ENCODE assay signal across 8 cellular contexts in genomic region chrX:153928846-153929245, GRCh38. TPM values are rescaled to one million over a fixed set of nuclear protein-coding genes. Genes with fewer than 3 reads are reported as not detected.
DNase-seq lines count a peak whose midpoint lies in the region; ATAC-seq, FAIRE-seq and TF ChIP-seq lines count a peak whose summit lies in the region.

No MANE protein-coding gene starts in this region.

- H3K27me3 Mint-ChIP-seq in activated CD4-positive, alpha-beta T cell treated with anti-CD3 and anti-CD28 coated beads for 36 hours = no peaks in the 10 kb centered on the region

- H3K4me3 ChIP-seq in PC-3 (ENCODE audit: low read length) (peak overlapping the region; percentile 21; the same call in 1 of the 2 replicates), endothelial cell of umbilical vein (replicated peaks in 1 of 3; ENCODE audit: insufficient read depth in 1 of 3, low read depth in 1 of 3, low read length in 3 of 3) (no peak overlapping the region), spleen (peak overlapping the region in 6 of 8 donors; percentile 5 to 71 (median 38))

- ATAC-seq in activated CD4-positive, alpha-beta T cell treated with anti-CD3 and anti-CD28 coated beads for 36 hours = no peak
- ATAC-seq in PC-3 = no peak

- H3K27me3 ChIP-seq in PC-3 (ENCODE audit: low read length) = no peaks in the 10 kb centered on the region
- H3K27me3 ChIP-seq in endothelial cell of umbilical vein (ENCODE audit: control insufficient read depth in 2 of 2, insufficient read depth in 2 of 2, low read length in 2 of 2) = no peaks in the 10 kb centered on the region
- peaks cover 0 to 2% (median 0%) of the 10 kb centered on the region in 7 donors for H3K27me3 ChIP-seq in spleen (replicated peaks in 1 of 7)

- POLR2A ChIA-PET in activated CD4-positive, alpha-beta T cell treated with anti-CD3 and anti-CD28 coated beads for 36 hours (lab: Charles Lee) = interaction anchor here (1.0 kb wide), 1 partner anchor 38 kb away, joined by 3 read pairs; no protein-coding TSS in a partner anchor
- POLR2A ChIA-PET in PC-3 (lab: Charles Lee; ENCODE audit: unreplicated experiment) = interaction anchor here (0.5 to 0.6 kb wide), 2 partner anchors 10 to 18 kb away, joined by 3 to 29 read pairs; no protein-coding TSS in a partner anchor
- POLR2A ChIA-PET in endothelial cell of umbilical vein (lab: Charles Lee) = interaction anchor here (0.6 to 0.9 kb wide), 2 partner anchors 20 to 441 kb away, joined by 3 to 5 read pairs; no protein-coding TSS in a partner anchor

- H3K9me3 ChIP-seq in PC-3 (ENCODE audit: low read length) = no peaks in the 10 kb centered on the region
- no peaks in the 10 kb centered on the region for H3K9me3 ChIP-seq in endothelial cell of umbilical vein (replicated peaks; ENCODE audit: control insufficient read depth, insufficient read depth, low read length)
- H3K9me3 ChIP-seq in spleen = no peaks in the 10 kb centered on the region

- 23 to 57% (median 44%) methylated on average over 9 of the region's 9 CpGs for WGBS in spleen, 5 donors

- dilution Hi-C loops in endothelial cell of umbilical vein (cut with MboI; ENCODE audit: extremely low pct_ligation_motif_present, low sequenced_read_pairs) = no loop called here

- no peak for FAIRE-seq in endothelial cell of umbilical vein (lab: Jason Lieb, UNC)

- no peak overlapping the region for H3K9ac ChIP-seq in PC-3 (ENCODE audit: low read length)
- H3K9ac ChIP-seq in endothelial cell of umbilical vein (replicated peaks; ENCODE audit: extremely low read depth, insufficient read depth, low read length) = no peak overlapping the region

- H3K4me2 ChIP-seq in PC-3 (ENCODE audit: low read length) = peak overlapping the region; percentile 35; the same call in 1 of the 2 replicates
- no peak overlapping the region for H3K4me2 ChIP-seq in endothelial cell of umbilical vein (ENCODE audit: insufficient read depth, low read length)

- peaks cover 25% of the 10 kb centered on the region for H3K4me1 Mint-ChIP-seq in activated CD4-positive, alpha-beta T cell treated with anti-CD3 and anti-CD28 coated beads for 36 hours

- no peaks in the 10 kb centered on the region for H3K9me1 ChIP-seq in endothelial cell of umbilical vein (replicated peaks; ENCODE audit: control insufficient read depth, extremely low read depth, insufficient read depth, low read length)

- CTCF ChIA-PET in activated CD4-positive, alpha-beta T cell treated with anti-CD3 and anti-CD28 coated beads for 36 hours (lab: Charles Lee) = interaction anchor here (0.5 to 1.6 kb wide), 7 partner anchors 11 to 588 kb away, joined by 3 to 12 read pairs (median 3); partner anchors contain the start of genes PLXNB3, RENBP and SSR4
- CTCF ChIA-PET in PC-3 (lab: Charles Lee) (interaction anchor here (0.6 to 2.0 kb wide), 3 partner anchors 18 to 174 kb away, joined by 5 to 15 read pairs (median 7); no protein-coding TSS in a partner anchor), endothelial cell of umbilical vein (lab: Charles Lee) (interaction anchor here (9.0 kb wide), 1 partner anchor 20 kb away, joined by 253 read pairs; the partner anchor contains the start of gene RENBP)

- peak overlapping the region; percentile 81 for H3K27ac Mint-ChIP-seq in activated CD4-positive, alpha-beta T cell treated with anti-CD3 and anti-CD28 coated beads for 36 hours

- H3K36me3 Mint-ChIP-seq in activated CD4-positive, alpha-beta T cell treated with anti-CD3 and anti-CD28 coated beads for 36 hours (ENCODE audit: low read depth) = peaks cover 16% of the 10 kb centered on the region

- H3K9me3 Mint-ChIP-seq in activated CD4-positive, alpha-beta T cell treated with anti-CD3 and anti-CD28 coated beads for 36 hours (ENCODE audit: low read depth) = no peaks in the 10 kb centered on the region

- H4K20me1 ChIP-seq in PC-3 (ENCODE audit: low read length) = no peaks in the 10 kb centered on the region
- H4K20me1 ChIP-seq in endothelial cell of umbilical vein (replicated peaks; ENCODE audit: control insufficient read depth, extremely low read depth, insufficient read depth, low read length) = no peaks in the 10 kb centered on the region

- no peaks in the 10 kb centered on the region for H3F3A ChIP-seq in PC-3 (ENCODE audit: low read length, unreplicated experiment)

- peak overlapping the region; percentile 80 for H3K4me3 Mint-ChIP-seq in activated CD4-positive, alpha-beta T cell treated with anti-CD3 and anti-CD28 coated beads for 36 hours

- H2AFZ ChIP-seq in PC-3 (ENCODE audit: low read length) (no peak overlapping the region), endothelial cell of umbilical vein (ENCODE audit: low read depth, low read length) (no peak overlapping the region)

- H3K4me1 ChIP-seq in PC-3 (ENCODE audit: insufficient read depth, low read length) (peaks cover 26% of the 10 kb centered on the region), endothelial cell of umbilical vein (ENCODE audit: control insufficient read depth, extremely low read depth, insufficient read depth, low read length) (peaks cover 42% of the 10 kb centered on the region), spleen (peaks cover 18 to 85% (median 66%) of the 10 kb centered on the region in 6 donors)

- no TSS peak for BruUV-seq in PC-3 (replicated peaks; lab: Mats Ljungman, UMichigan)
- BruUV-seq in endothelial cell of umbilical vein (replicated peaks; lab: Mats Ljungman, UMichigan) = no TSS peak

- H3K79me2 ChIP-seq in PC-3 (ENCODE audit: low read length) (peaks cover 24% of the 10 kb centered on the region), endothelial cell of umbilical vein (ENCODE audit: control insufficient read depth, insufficient read depth, low read length) (peaks cover 23% of the 10 kb centered on the region)

- TF ChIP-seq CTCF in PC-3 (conservative IDR thresholded peaks at IDR 0.05; ENCODE audit: low read depth, low read length) = no peak
- no peak for TF ChIP-seq CTCF in endothelial cell of umbilical vein (IDR thresholded peaks at IDR 0.05; ENCODE audit: extremely low read depth in 1 of 2, insufficient read depth in 1 of 2, low read depth in 1 of 2, low read length in 2 of 2)
- no peak for TF ChIP-seq CTCF in spleen (IDR thresholded peaks at IDR 0.05 in 8 of 11, conservative IDR thresholded peaks at IDR 0.05 in 3 of 11)

- no peaks in the 10 kb centered on the region for H3K9me2 ChIP-seq in PC-3 (replicated peaks; ENCODE audit: low read length)

- TF ChIP-seq POLR2A in endothelial cell of umbilical vein (IDR thresholded peaks at IDR 0.05; ENCODE audit: low read depth, low read length) = no peak
- no peak for TF ChIP-seq POLR2A in spleen (IDR thresholded peaks at IDR 0.05)

- H3K27ac ChIP-seq in PC-3 (ENCODE audit: low read length) (no peak overlapping the region), endothelial cell of umbilical vein (ENCODE audit: insufficient read depth, low read depth, low read length) (peak overlapping the region; percentile 32), spleen (peak overlapping the region; percentile 51 to 99 (median 95))

- no peak for DNase-seq in activated CD4-positive, alpha-beta T cell treated with anti-CD3 and anti-CD28 coated beads for 36 hours
- DNase-seq in activated CD4-positive, alpha-beta T cell treated with anti-CD3 and anti-CD28 coated beads, Interleukin-2, amount 50 U/mL, for 4 hours = no peak
- DNase-seq in PC-3 = no peak
- DNase-seq in endothelial cell of umbilical vein (ENCODE audit: low read depth, low spot score) = no peak
- DNase-seq in spleen = peak; percentile 72
- DNase-seq in NCI-H526 (lab: John Stamatoyannopoulos, UW) = no peak
- DNase-seq in amniotic stem cell (lab: John Stamatoyannopoulos, UW) = no peak
- DNase-seq in NCI-H446 (lab: John Stamatoyannopoulos, UW) = no peak

- intact Hi-C loops in activated CD4-positive, alpha-beta T cell treated with anti-CD3 and anti-CD28 coated beads for 36 hours (cut with DNase I, micrococcal nuclease) = loop anchor here (1.0 to 10.0 kb wide), 13 partner anchors 18 to 834 kb away; partner anchors contain the start of genes IDH3G (in 2 of the 2), SSR4 (in 2 of the 2), ABCD1 (in 1 of the 2) and BCAP31 (in 1 of the 2)
- intact Hi-C loops in PC-3 (cut with micrococcal nuclease) (loop anchor here (2.0 to 5.0 kb wide), 3 partner anchors 18 to 167 kb away; partner anchors contain the start of genes HCFC1 and PLXNB3), endothelial cell of umbilical vein (cut with micrococcal nuclease) (loop anchor here (1.0 kb wide), 2 partner anchors 18 to 43 kb away; partner anchors contain the start of gene TMEM187), spleen (cut with DNase I; ENCODE audit: low total_unique reads) (no loop called here)

- H3K36me3 ChIP-seq in PC-3 (ENCODE audit: low read depth, low read length) (peaks cover 11% of the 10 kb centered on the region), endothelial cell of umbilical vein (ENCODE audit: control insufficient read depth in 2 of 2, extremely low read depth in 1 of 2, insufficient read depth in 2 of 2, low read length in 2 of 2) (peaks cover 0 to 14% of the 10 kb centered on the region in 2 experiments), spleen (peaks cover 0 to 44% (median 11%) of the 10 kb centered on the region in 6 donors)

RNA-seq across cellular contexts. Expression of gene ARHGAP4, which starts 2.8 kb away (rescaled TPM):
- total RNA-seq in activated CD4-positive, alpha-beta T cell treated with anti-CD3 and anti-CD28 coated beads for 36 hours = 100 to 1,000 TPM; 130 to 135 TPM
- 4.0 and 4.6 TPM in 2 replicates for total RNA-seq in PC-3 (2014; rRNA removed)
- 31.9 and 33.3 TPM in 2 replicates for total RNA-seq in endothelial cell of umbilical vein
- polyA plus RNA-seq in endothelial cell of umbilical vein = 20.9 and 24.5 TPM in 2 replicates
- polyA plus RNA-seq in endothelial cell of umbilical vein (2011; cell fraction: cytosol; rRNA removed) = 8.0 and 11.2 TPM in 2 replicates
- 100 and 121 TPM in 2 replicates for polyA plus RNA-seq in endothelial cell of umbilical vein (2011; cell fraction: nucleus; rRNA removed)
- polyA plus RNA-seq in endothelial cell of umbilical vein (2012) = 8.5 and 13.1 TPM in 2 replicates
- polyA minus RNA-seq in endothelial cell of umbilical vein = 9.0 and 20.8 TPM in 2 replicates
- not detected for polyA minus RNA-seq in endothelial cell of umbilical vein (2011; cell fraction: cytosol; rRNA and poly(A)+ RNA removed)
- 24.9 and 33.5 TPM in 2 replicates for polyA minus RNA-seq in endothelial cell of umbilical vein (2011; cell fraction: nucleus; rRNA and poly(A)+ RNA removed)
- total RNA-seq in spleen = 100 to 1,000 TPM; 176 to 317 (median 236) TPM
- polyA plus RNA-seq in spleen = 100 to 1,000 TPM; 297 to 713 (median 635) TPM

RNA-seq across cellular contexts. Expression of gene NAA10, which starts 6.0 kb away (rescaled TPM):
- 100 to 1,000 TPM; 108 to 115 TPM for total RNA-seq in activated CD4-positive, alpha-beta T cell treated with anti-CD3 and anti-CD28 coated beads for 36 hours
- 169 and 172 TPM in 2 replicates for total RNA-seq in PC-3 (2014; rRNA removed)
- total RNA-seq in endothelial cell of umbilical vein = 143 and 144 TPM in 2 replicates
- 141 and 169 TPM in 2 replicates for polyA plus RNA-seq in endothelial cell of umbilical vein
- polyA plus RNA-seq in endothelial cell of umbilical vein (2011; cell fraction: cytosol; rRNA removed) = 183 and 186 TPM in 2 replicates
- 181 and 188 TPM in 2 replicates for polyA plus RNA-seq in endothelial cell of umbilical vein (2011; cell fraction: nucleus; rRNA removed)
- polyA plus RNA-seq in endothelial cell of umbilical vein (2012) = 142 and 148 TPM in 2 replicates
- polyA minus RNA-seq in endothelial cell of umbilical vein = 53.2 and 57.4 TPM in 2 replicates
- 62.0 TPM for polyA minus RNA-seq in endothelial cell of umbilical vein (2011; cell fraction: cytosol; rRNA and poly(A)+ RNA removed)
- 30.4 and 32.5 TPM in 2 replicates for polyA minus RNA-seq in endothelial cell of umbilical vein (2011; cell fraction: nucleus; rRNA and poly(A)+ RNA removed)
- 10 to 100 TPM; 56.4 to 89.1 (median 85.5) TPM for total RNA-seq in spleen
- 100 to 1,000 TPM; 123 to 174 (median 168) TPM for polyA plus RNA-seq in spleen

RNA-seq across cellular contexts. Expression of gene RENBP, which starts 15.6 kb away (rescaled TPM):
- total RNA-seq in activated CD4-positive, alpha-beta T cell treated with anti-CD3 and anti-CD28 coated beads for 36 hours = 1 to 10 TPM; 6.0 to 8.1 TPM
- total RNA-seq in PC-3 (2014; rRNA removed) (3.7 TPM in 1 of 2 replicates, not detected in the other), endothelial cell of umbilical vein (6.2 and 8.0 TPM in 2 replicates), spleen (100 to 1,000 TPM in 1 of 7 donors, 10 to 100 TPM in 6; 42.0 to 105 (median 63.6) TPM)
- polyA plus RNA-seq in endothelial cell of umbilical vein (16.0 and 16.2 TPM in 2 replicates), spleen (10 to 100 TPM; 44.3 to 91.3 (median 47.9) TPM)
- 5.4 and 7.2 TPM in 2 replicates for polyA plus RNA-seq in endothelial cell of umbilical vein (2011; cell fraction: cytosol; rRNA removed)
- polyA plus RNA-seq in endothelial cell of umbilical vein (2011; cell fraction: nucleus; rRNA removed) = 18.0 and 23.3 TPM in 2 replicates
- polyA plus RNA-seq in endothelial cell of umbilical vein (2012) = 5.5 and 12.4 TPM in 2 replicates
- 5.5 and 13.2 TPM in 2 replicates for polyA minus RNA-seq in endothelial cell of umbilical vein
- polyA minus RNA-seq in endothelial cell of umbilical vein (2011; cell fraction: cytosol; rRNA and poly(A)+ RNA removed) = not detected
- 5.1 and 5.9 TPM in 2 replicates for polyA minus RNA-seq in endothelial cell of umbilical vein (2011; cell fraction: nucleus; rRNA and poly(A)+ RNA removed)

RNA-seq across cellular contexts. Expression of gene AVPR2, which starts 24.4 kb away (rescaled TPM):
- not detected for total RNA-seq in activated CD4-positive, alpha-beta T cell treated with anti-CD3 and anti-CD28 coated beads for 36 hours
- total RNA-seq in PC-3 (2014; rRNA removed) = not detected in 2 replicates
- total RNA-seq in endothelial cell of umbilical vein = not detected in 2 replicates
- not detected in 2 replicates for polyA plus RNA-seq in endothelial cell of umbilical vein
- polyA plus RNA-seq in endothelial cell of umbilical vein (2011; cell fraction: cytosol; rRNA removed) = not detected in 2 replicates
- not detected in 2 replicates for polyA plus RNA-seq in endothelial cell of umbilical vein (2011; cell fraction: nucleus; rRNA removed)
- not detected in 2 replicates for polyA plus RNA-seq in endothelial cell of umbilical vein (2012)
- polyA minus RNA-seq in endothelial cell of umbilical vein = not detected in 2 replicates
- polyA minus RNA-seq in endothelial cell of umbilical vein (2011; cell fraction: cytosol; rRNA and poly(A)+ RNA removed) = not detected
- polyA minus RNA-seq in endothelial cell of umbilical vein (2011; cell fraction: nucleus; rRNA and poly(A)+ RNA removed) = not detected in 2 replicates
- under 1 TPM in 1 of 7 donors, not detected in 6; 0.52 TPM for total RNA-seq in spleen
- polyA plus RNA-seq in spleen = under 1 TPM; 0.22 to 0.77 (median 0.26) TPM

RNA-seq across cellular contexts. Expression of gene HCFC1, which starts 42.8 kb away (rescaled TPM):
- total RNA-seq in activated CD4-positive, alpha-beta T cell treated with anti-CD3 and anti-CD28 coated beads for 36 hours = 100 to 1,000 TPM in 1 of 2 experiments, 10 to 100 TPM in 1; 99.5 to 147 TPM
- total RNA-seq in PC-3 (2014; rRNA removed) (66.9 and 94.0 TPM in 2 replicates), endothelial cell of umbilical vein (80.9 and 85.9 TPM in 2 replicates), spleen (10 to 100 TPM; 50.6 to 86.5 (median 62.1) TPM)
- polyA plus RNA-seq in endothelial cell of umbilical vein (14.6 and 15.9 TPM in 2 replicates), spleen (10 to 100 TPM in 2 of 3 donors, 1 to 10 TPM in 1; 9.5 to 22.7 (median 11.4) TPM)
- polyA plus RNA-seq in endothelial cell of umbilical vein (2011; cell fraction: cytosol; rRNA removed) = 18.6 and 20.1 TPM in 2 replicates
- 41.9 and 48.6 TPM in 2 replicates for polyA plus RNA-seq in endothelial cell of umbilical vein (2011; cell fraction: nucleus; rRNA removed)
- 29.3 and 31.0 TPM in 2 replicates for polyA plus RNA-seq in endothelial cell of umbilical vein (2012)
- polyA minus RNA-seq in endothelial cell of umbilical vein = 19.1 and 19.8 TPM in 2 replicates
- 33.4 TPM for polyA minus RNA-seq in endothelial cell of umbilical vein (2011; cell fraction: cytosol; rRNA and poly(A)+ RNA removed)
- polyA minus RNA-seq in endothelial cell of umbilical vein (2011; cell fraction: nucleus; rRNA and poly(A)+ RNA removed) = 23.1 and 34.0 TPM in 2 replicates

Comparison
In these comparisons a context has a peak if more than half of its experiments do, and no peak if none do; other contexts are left out.
1. H3K4me3 ChIP-seq: peak in PC-3 (single experiment) and spleen (6 of 8); none in endothelial cell of umbilical vein (0 of 3).